20 cellular contexts compared by ENCODE assay signal in the genomic region with DNA sequence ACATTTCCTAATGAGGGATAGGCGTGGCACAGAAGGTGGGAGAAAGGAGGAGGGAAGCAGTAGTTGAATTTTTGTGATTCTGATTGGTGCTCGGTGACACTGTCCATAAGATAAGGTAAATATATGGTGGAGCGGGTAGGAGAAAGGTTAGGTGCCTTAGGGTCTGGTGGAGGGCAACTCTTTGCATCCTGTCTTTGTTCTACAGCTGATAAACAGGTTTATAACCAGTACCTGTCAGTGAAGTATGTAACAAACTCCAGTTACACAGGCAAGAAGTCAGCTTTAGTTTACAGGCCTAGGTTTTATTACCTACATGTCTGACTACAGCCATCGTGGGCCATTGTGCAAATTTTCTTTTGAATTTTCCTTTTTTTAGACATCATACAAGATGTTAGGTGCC. TPM values are rescaled to one million over a fixed set of nuclear protein-coding genes. Genes with fewer than 3 reads are reported as not detected.
"Had no signal": no experiment of that assay in that cellular context is flagged by ENCODE, and none has a peak within 500 bp of the region (broad histone marks: within the 10 kb centered on the region; RNA-seq: fewer than 3 reads in every experiment).

No MANE protein-coding gene starts in this region.

- ATAC-seq: activated CD4-positive, CD25-positive, alpha-beta regulatory T cell treated with anti-CD3 and anti-CD28 coated beads, Interleukin-2, amount 50 U/mL, for 24 hours; gastrocnemius medialis; heart left ventricle; mucosa of descending colon; natural killer cell; T-cell had no signal

- H3K36me3 ChIP-seq: gastrocnemius medialis, heart left ventricle, neutrophil had no signal

- H3K27me3 ChIP-seq: heart left ventricle had no signal

- H3K4me3 Mint-ChIP-seq: activated naive CD8-positive, alpha-beta T cell treated with anti-CD3 and anti-CD28 coated beads for 36 hours; natural killer cell; T-cell had no signal

- H3K9me3 ChIP-seq: gastrocnemius medialis, heart left ventricle, mucosa of descending colon, neutrophil had no signal

- H3K36me3 Mint-ChIP-seq: activated naive CD8-positive, alpha-beta T cell treated with anti-CD3 and anti-CD28 coated beads for 36 hours; natural killer cell; T-cell had no signal

- H3K4me3 ChIP-seq: gastrocnemius medialis, mucosa of descending colon had no signal

- H3K4me1 Mint-ChIP-seq: natural killer cell, T-cell had no signal

- H3K9me3 Mint-ChIP-seq: activated naive CD8-positive, alpha-beta T cell treated with anti-CD3 and anti-CD28 coated beads for 36 hours; natural killer cell; T-cell had no signal

- H3K27ac ChIP-seq: neutrophil had no signal

- H3K27ac Mint-ChIP-seq: activated naive CD8-positive, alpha-beta T cell treated with anti-CD3 and anti-CD28 coated beads for 36 hours; natural killer cell; T-cell had no signal

- DNase-seq: activated CD4-positive, alpha-beta T cell treated with anti-CD3 and anti-CD28 coated beads, Interleukin-2, amount 50 U/mL, for 1 hour; activated CD8-positive, alpha-beta memory T cell treated with anti-CD3 and anti-CD28 coated beads for 24 hours; activated naive CD8-positive, alpha-beta T cell treated with anti-CD3 and anti-CD28 coated beads for 36 hours; amygdala; gastrocnemius medialis; heart left ventricle; mucosa of descending colon; natural killer cell; retina; stimulated activated CD4-positive, alpha-beta T cell treated with anti-CD3 and anti-CD28 coated beads, Interleukin-4, amount 100 ng/mL, for 24 hours; stimulated activated naive CD4-positive, alpha-beta T cell treated with Interleukin-2 at 50 U/mL for 16 hours; substantia nigra; T-cell; T-helper 9 cell had no signal

- FAIRE-seq: islet of Langerhans had no signal

RNA-seq across cellular contexts. Expression of gene FAM180A, which starts 10.9 kb away (rescaled TPM):
- total RNA-seq: activated naive CD8-positive, alpha-beta T cell treated with anti-CD3 and anti-CD28 coated beads for 36 hours; cerebellum; dermis microvascular lymphatic vessel endothelial cell; epithelial cell of proximal tubule; natural killer cell; T-cell had no signal

RNA-seq across cellular contexts. Expression of gene SLC13A4, which starts 31.6 kb away (rescaled TPM):
- total RNA-seq: activated naive CD8-positive, alpha-beta T cell treated with anti-CD3 and anti-CD28 coated beads for 36 hours; dermis microvascular lymphatic vessel endothelial cell; epithelial cell of proximal tubule; gastrocnemius medialis; mucosa of descending colon; natural killer cell; T-cell had no signal
